Comparison of ENCODE assay signal across 8 cellular contexts in the genomic region with DNA sequence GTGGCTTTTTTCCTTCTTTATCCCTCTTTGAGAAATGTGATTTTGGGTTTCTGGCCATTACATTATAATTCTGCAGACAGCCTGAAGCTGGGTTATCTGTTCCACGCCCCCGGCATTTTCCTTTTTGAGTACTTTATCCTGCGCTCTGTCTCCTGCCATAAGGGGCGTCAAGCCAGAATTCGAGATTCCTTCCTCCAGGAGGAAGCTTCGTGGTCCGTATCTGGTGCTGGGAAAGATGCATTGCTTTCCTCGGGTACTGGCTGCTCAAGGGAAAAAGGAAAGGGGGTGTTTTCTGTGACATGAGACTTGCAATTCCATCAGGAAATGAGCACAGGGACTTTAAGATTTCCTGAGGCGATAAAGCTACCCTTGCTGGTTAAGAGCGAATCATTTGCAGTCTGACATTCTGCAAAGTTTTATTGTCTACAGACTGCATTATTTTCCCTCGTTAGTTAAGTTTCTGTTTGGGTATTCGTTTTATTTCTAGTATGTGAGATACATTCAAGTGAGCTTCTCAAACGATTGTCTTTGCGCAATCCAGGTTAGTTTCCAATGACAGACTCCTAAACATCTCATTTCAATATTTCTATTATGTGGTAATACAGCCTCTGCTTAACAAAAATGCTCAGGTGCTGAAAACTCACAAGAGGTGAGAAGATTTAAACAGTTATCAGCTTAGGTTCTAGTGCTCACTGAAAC. TPM values are rescaled to one million over a fixed set of nuclear protein-coding genes. Genes with fewer than 3 reads are reported as not detected.
DNase-seq lines count a peak whose midpoint lies in the region; ATAC-seq and TF ChIP-seq lines count a peak whose summit lies in the region.

No MANE protein-coding gene starts in this region.

- H3K4me1 Mint-ChIP-seq in activated naive CD4-positive, alpha-beta T cell treated with anti-CD3 and anti-CD28 coated beads for 36 hours (ENCODE audit: low read depth): peaks cover 37% of the 10 kb centered on the region

- no peak for TF ChIP-seq POLR2A in gastrocnemius medialis (IDR thresholded peaks at IDR 0.05)

- DNase-seq in activated naive CD4-positive, alpha-beta T cell treated with anti-CD3 and anti-CD28 coated beads for 36 hours: no peak
- no peak for DNase-seq in activated naive CD4-positive, alpha-beta T cell treated with anti-CD3 and anti-CD28 coated beads, Interleukin-2, amount 50 U/mL, for 16 hours
- DNase-seq in NCI-H1105 treated with DMSO at 0.1 percent for 48 hours (lab: John Stamatoyannopoulos, UW): peak; percentile 58
- DNase-seq in astrocyte of the spinal cord (ENCODE audit: low read depth, low spot score): peak; percentile 60
- no peak for DNase-seq in gastrocnemius medialis
- DNase-seq in germinal center (ENCODE audit: low spot score): no peak
- no peak for DNase-seq in NCI-H446 treated with DMSO at 0.1 percent for 48 hours (lab: John Stamatoyannopoulos, UW)

- H3K27me3 Mint-ChIP-seq in activated naive CD4-positive, alpha-beta T cell treated with anti-CD3 and anti-CD28 coated beads for 36 hours (ENCODE audit: low read depth): no peaks in the 10 kb centered on the region

- no peaks in the 10 kb centered on the region for H3K9me3 Mint-ChIP-seq in activated naive CD4-positive, alpha-beta T cell treated with anti-CD3 and anti-CD28 coated beads for 36 hours

- peak; percentile 43 to 60 for ATAC-seq in gastrocnemius medialis

- H3K4me1 ChIP-seq in iPS-18a (ENCODE audit: control insufficient read depth, low read depth, low read length) (peaks cover 13% of the 10 kb centered on the region), gastrocnemius medialis (peaks cover 6 to 13% of the 10 kb centered on the region in 2 donors)

- H3K4me3 ChIP-seq in astrocyte of the spinal cord (ENCODE audit: low read depth, low read length) (peak overlapping the region; percentile 74), iPS-18a (ENCODE audit: low read length) (peak overlapping the region; percentile 77), gastrocnemius medialis (peak overlapping the region; percentile 56 to 84 (median 76))

- peak overlapping the region; percentile 79 for H3K4me3 Mint-ChIP-seq in activated naive CD4-positive, alpha-beta T cell treated with anti-CD3 and anti-CD28 coated beads for 36 hours

- peak; percentile 45 for TF ChIP-seq CTCF in astrocyte of the spinal cord (IDR thresholded peaks at IDR 0.05; ENCODE audit: low read depth, low read length)
- peak in 1 of 5 experiments; percentile 21 for TF ChIP-seq CTCF in gastrocnemius medialis (IDR thresholded peaks at IDR 0.05 in 4 of 5, conservative IDR thresholded peaks at IDR 0.05 in 1 of 5)

- H3K27ac ChIP-seq in iPS-18a (ENCODE audit: low read length) (no peak overlapping the region), gastrocnemius medialis (peak overlapping the region in 2 of 4 donors; percentile 35 to 40)

- peaks cover 17% of the 10 kb centered on the region for H3K27me3 ChIP-seq in iPS-18a (ENCODE audit: control insufficient read depth, insufficient read depth, low read length)
- H3K27me3 ChIP-seq in gastrocnemius medialis: no peaks in the 10 kb centered on the region

- H3K36me3 Mint-ChIP-seq in activated naive CD4-positive, alpha-beta T cell treated with anti-CD3 and anti-CD28 coated beads for 36 hours (ENCODE audit: low read depth): peaks cover 3% of the 10 kb centered on the region

- intact Hi-C loops in activated naive CD4-positive, alpha-beta T cell treated with anti-CD3 and anti-CD28 coated beads for 36 hours (cut with micrococcal nuclease): loop anchor here (1.0 to 2.0 kb wide), 4 partner anchors 21 to 77 kb away; partner anchors contain the start of genes HSPA2, MTHFD1 and ZBTB25
- intact Hi-C loops in gastrocnemius medialis (cut with DNase I; ENCODE audit: low total_unique reads): loop anchor here (2.0 kb wide), 1 partner anchor 45 kb away; no protein-coding TSS in a partner anchor

- no peak overlapping the region for H3K27ac Mint-ChIP-seq in activated naive CD4-positive, alpha-beta T cell treated with anti-CD3 and anti-CD28 coated beads for 36 hours

- H3K9ac ChIP-seq in iPS-18a (ENCODE audit: low read length): peak overlapping the region; percentile 50

- in situ Hi-C loops in astrocyte of the spinal cord (cut with HindIII; ENCODE audit: low sequenced_read_pairs) (no loop called here), gastrocnemius medialis (cut with MboI; ENCODE audit: low sequenced_read_pairs in 4 of 4) (no loop called here)

- H3K36me3 ChIP-seq in iPS-18a (ENCODE audit: control insufficient read depth, low read depth, low read length) (no peaks in the 10 kb centered on the region), gastrocnemius medialis (no peaks in the 10 kb centered on the region)

- H3K9me3 ChIP-seq in iPS-18a (ENCODE audit: control insufficient read depth, low read depth, low read length) (no peaks in the 10 kb centered on the region), gastrocnemius medialis (no peaks in the 10 kb centered on the region)

- CTCF ChIA-PET in activated naive CD4-positive, alpha-beta T cell treated with anti-CD3 and anti-CD28 coated beads for 36 hours (lab: Charles Lee): interaction anchor here (0.6 to 2.0 kb wide), 9 partner anchors 9 to 1094 kb away, joined by 3 to 8 read pairs (median 4); no protein-coding TSS in a partner anchor

RNA-seq across cellular contexts. Expression of gene AKAP5, which starts 0.7 kb away (rescaled TPM):
- total RNA-seq in activated naive CD4-positive, alpha-beta T cell treated with anti-CD3 and anti-CD28 coated beads for 36 hours: under 1 TPM; 0.57 to 0.69 TPM
- under 1 TPM; 0.04 to 0.87 (median 0.42) TPM for total RNA-seq in gastrocnemius medialis

RNA-seq across cellular contexts. Expression of gene ZBTB25, which starts 37.6 kb away (rescaled TPM):
- 10 to 100 TPM; 22.6 to 23.5 TPM for total RNA-seq in activated naive CD4-positive, alpha-beta T cell treated with anti-CD3 and anti-CD28 coated beads for 36 hours
- total RNA-seq in gastrocnemius medialis: 10 to 100 TPM in 2 of 4 donors, 1 to 10 TPM in 2; 6.9 to 13.7 (median 10.4) TPM

RNA-seq across cellular contexts. Expression of gene ZBTB1, which starts 38.6 kb away (rescaled TPM):
- 10 to 100 TPM; 21.3 to 23.4 TPM for total RNA-seq in activated naive CD4-positive, alpha-beta T cell treated with anti-CD3 and anti-CD28 coated beads for 36 hours
- 10 to 100 TPM; 36.9 to 49.2 (median 38.0) TPM for total RNA-seq in gastrocnemius medialis

Comparison
In these comparisons a context has a peak if more than half of its experiments do, and no peak if none do; other contexts are left out.
1. DNase-seq: peak in NCI-H1105 treated with DMSO at 0.1 percent for 48 hours (single experiment) and astrocyte of the spinal cord (single experiment); none in activated naive CD4-positive, alpha-beta T cell treated with anti-CD3 and anti-CD28 coated beads for 36 hours (single experiment), activated naive CD4-positive, alpha-beta T cell treated with anti-CD3 and anti-CD28 coated beads, Interleukin-2, amount 50 U/mL, for 16 hours (single experiment), gastrocnemius medialis (0 of 2), germinal center (single experiment) and NCI-H446 treated with DMSO at 0.1 percent for 48 hours (single experiment).
2. Peak in every context shown above with its lines, with median percentiles within 50 percentile points of each other: H3K4me3 ChIP-seq.